8 cellular contexts compared by ENCODE assay signal in the genomic region with DNA sequence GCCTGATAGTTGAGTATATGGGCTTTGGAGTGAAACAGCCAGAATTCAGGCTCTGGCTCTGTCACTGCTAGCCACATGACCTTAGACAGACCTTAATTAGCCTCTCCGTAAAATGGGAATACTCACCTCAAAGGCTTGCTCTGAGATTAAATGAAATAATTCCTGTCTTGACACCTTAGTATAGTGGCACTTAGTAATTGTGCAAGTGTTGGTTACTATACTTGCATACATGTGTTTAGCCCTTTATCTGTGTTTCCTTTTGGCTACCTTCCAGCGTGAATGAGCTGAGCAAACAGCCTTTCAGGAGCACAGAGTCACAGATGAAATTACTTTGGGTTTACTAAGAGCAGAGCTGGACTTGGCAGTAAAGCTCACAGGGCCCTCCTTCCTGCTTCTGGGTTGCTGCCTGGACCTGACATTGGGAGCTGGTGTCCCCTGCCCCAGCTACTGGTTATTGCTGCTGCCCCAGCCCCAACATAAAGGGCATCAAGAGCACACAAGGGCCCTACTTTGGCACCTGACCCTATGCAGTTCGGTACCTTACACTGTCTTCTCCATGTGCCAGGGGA. TPM values are rescaled to one million over a fixed set of nuclear protein-coding genes. Genes with fewer than 3 reads are reported as not detected.
A peak's percentile ranks its signal among the peaks of the same experiment; 100 is the strongest.
DNase-seq lines count a peak whose midpoint lies in the region; ATAC-seq and TF ChIP-seq lines count a peak whose summit lies in the region.

No MANE protein-coding gene starts in this region.

- H3K36me3 Mint-ChIP-seq in CD4-positive, alpha-beta T cell (ENCODE audit: low read depth): peaks cover 17% of the 10 kb centered on the region

- no peaks in the 10 kb centered on the region for H3K79me2 ChIP-seq in PC-9 (ENCODE audit: low read depth)

- no peaks in the 10 kb centered on the region for H3K36me3 ChIP-seq in PC-9 (ENCODE audit: low read depth)
- H3K36me3 ChIP-seq in effector memory CD4-positive, alpha-beta T cell (ENCODE audit: control insufficient read depth, insufficient read depth, low read length): no peaks in the 10 kb centered on the region

- H3K4me2 ChIP-seq in PC-9: peak overlapping the region; percentile 18; the same call in 1 of the 2 replicates

- H3K4me1 Mint-ChIP-seq in CD4-positive, alpha-beta T cell (ENCODE audit: low read depth): peaks cover 14% of the 10 kb centered on the region

- no TSS peak for BruUV-seq in PC-9 (replicated peaks; lab: Mats Ljungman, UMichigan)

- no peaks in the 10 kb centered on the region for H4K20me1 ChIP-seq in PC-9 (ENCODE audit: insufficient read depth)

- intact Hi-C loops in PC-9 (cut with micrococcal nuclease; ENCODE audit: unreplicated experiment): no loop called here
- intact Hi-C loops in CD4-positive, alpha-beta T cell (cut with DNase I, micrococcal nuclease): no loop called here

- no peak for TF ChIP-seq CTCF in PC-9 (conservative IDR thresholded peaks at IDR 0.05)
- TF ChIP-seq CTCF in CD4-positive, alpha-beta T cell (IDR thresholded peaks at IDR 0.05): no peak

- H3K27ac ChIP-seq in PC-9: 0 out of 2 replicates have a peak overlapping the region, but pooled peaks have one; percentile 15
- no peak overlapping the region for H3K27ac ChIP-seq in effector memory CD4-positive, alpha-beta T cell (ENCODE audit: insufficient read depth, low read length, poor library complexity, severe bottlenecking)
- no peak overlapping the region for H3K27ac ChIP-seq in CD4-positive, alpha-beta T cell (ENCODE audit: low read depth, low read length)

- no peaks in the 10 kb centered on the region for H3K27me3 Mint-ChIP-seq in CD4-positive, alpha-beta T cell

- peaks cover 36% of the 10 kb centered on the region for H3K4me1 ChIP-seq in PC-9 (replicated peaks; ENCODE audit: insufficient read depth)
- no peaks in the 10 kb centered on the region for H3K4me1 ChIP-seq in effector memory CD4-positive, alpha-beta T cell (ENCODE audit: control insufficient read depth, insufficient read depth, low read length, poor library complexity, severe bottlenecking)

- no peaks in the 10 kb centered on the region for H3K9me3 Mint-ChIP-seq in CD4-positive, alpha-beta T cell

- H3K27me3 ChIP-seq in PC-9 (ENCODE audit: insufficient read depth, low read depth): no peaks in the 10 kb centered on the region
- H3K27me3 ChIP-seq in effector memory CD4-positive, alpha-beta T cell (replicated peaks; ENCODE audit: control insufficient read depth, insufficient read depth, low read length, poor library complexity, severe bottlenecking): no peaks in the 10 kb centered on the region
- no peaks in the 10 kb centered on the region for H3K27me3 ChIP-seq in CD4-positive, alpha-beta T cell (ENCODE audit: control insufficient read depth, insufficient read depth, low read length)

- H3K27ac Mint-ChIP-seq in CD4-positive, alpha-beta T cell: no peak overlapping the region

- H3K4me3 ChIP-seq in PC-9 (no peak overlapping the region), skeletal muscle cell (ENCODE audit: low read depth, low read length) (no peak overlapping the region)
- H3K4me3 ChIP-seq in effector memory CD4-positive, alpha-beta T cell (ENCODE audit: insufficient read depth, low read depth, low read length, poor library complexity, severe bottlenecking): no peak overlapping the region

- H2AFZ ChIP-seq in PC-9: no peak overlapping the region

- POLR2A ChIA-PET in PC-9 (lab: Charles Lee; ENCODE audit: unreplicated experiment): no interaction called here
- POLR2A ChIA-PET in CD4-positive, alpha-beta T cell (lab: Charles Lee): interaction anchor here (0.6 kb wide), 1 partner anchor 41 kb away, joined by 3 read pairs; no protein-coding TSS in a partner anchor

- H3K9me2 ChIP-seq in PC-9 (ENCODE audit: insufficient read depth): no peaks in the 10 kb centered on the region

- H3F3A ChIP-seq in PC-9 (ENCODE audit: insufficient read depth, low read depth): peaks cover 16% of the 10 kb centered on the region; the same call in 1 of the 2 replicates

- no peak overlapping the region for H3K4me3 Mint-ChIP-seq in CD4-positive, alpha-beta T cell

- DNase-seq in H4 (ENCODE audit: low spot score) (peak; percentile 9), PC-9 (peak; percentile 21 to 91), fibroblast of gingiva (ENCODE audit: low read depth) (peak; percentile 62), skeletal muscle cell (ENCODE audit: low read depth) (peak; percentile 43), amniotic stem cell (lab: John Stamatoyannopoulos, UW) (no peak), NCI-H82 (lab: John Stamatoyannopoulos, UW) (no peak)
- DNase-seq in effector memory CD4-positive, alpha-beta T cell: no peak
- no peak for DNase-seq in CD4-positive, alpha-beta T cell

- no peak for ATAC-seq in CD4-positive, alpha-beta T cell (ENCODE audit: poor library complexity)

- H3K9me3 ChIP-seq in PC-9 (ENCODE audit: insufficient read depth, low read depth): no peaks in the 10 kb centered on the region
- no peaks in the 10 kb centered on the region for H3K9me3 ChIP-seq in effector memory CD4-positive, alpha-beta T cell (ENCODE audit: control insufficient read depth, low read length)
- no peaks in the 10 kb centered on the region for H3K9me3 ChIP-seq in CD4-positive, alpha-beta T cell (ENCODE audit: control insufficient read depth, low read length)

- CTCF ChIA-PET in PC-9 (lab: Charles Lee): interaction anchor here (0.6 kb wide), 1 partner anchor 26 kb away, joined by 4 read pairs; no protein-coding TSS in a partner anchor
- CTCF ChIA-PET in CD4-positive, alpha-beta T cell (lab: Charles Lee): no interaction called here

RNA-seq across cellular contexts. Expression of a gene that starts 32.8 kb away (rescaled TPM):
- 92.0 and 115 TPM in 2 replicates for total RNA-seq in H4 (2014; rRNA removed; shearing (Covaris generic))
- 170 and 210 TPM in 2 replicates for total RNA-seq in PC-9 (2021)
- total RNA-seq in CD4-positive, alpha-beta T cell: 100 to 1,000 TPM; 179 to 183 TPM

Comparison
In these comparisons a context has a peak if more than half of its experiments do, and no peak if none do; other contexts are left out.
1. DNase-seq: peak in H4 (single experiment), PC-9 (2 of 2), fibroblast of gingiva (single experiment) and skeletal muscle cell (single experiment); none in amniotic stem cell (single experiment), effector memory CD4-positive, alpha-beta T cell (0 of 3), CD4-positive, alpha-beta T cell (0 of 10) and NCI-H82 (single experiment).